20 cellular contexts compared by ENCODE assay signal in genomic region chr9:7996558-7996957, GRCh38.
DNase-seq lines count a peak whose midpoint lies in the region; ATAC-seq and TF ChIP-seq lines count a peak whose summit lies in the region.
"Had no signal": no experiment of that assay in that cellular context is flagged by ENCODE, and none has a peak within 500 bp of the region (broad histone marks: within the 10 kb centered on the region; RNA-seq: fewer than 3 reads in every experiment).

No MANE protein-coding gene starts in this region.

- H2AFZ ChIP-seq in osteoblast (ENCODE audit: low read length): no peak overlapping the region

- no peak overlapping the region for H3K27ac ChIP-seq in osteoblast (ENCODE audit: low read depth, low read length)
- H3K27ac ChIP-seq: C4-2B had no signal

- peaks cover 2% of the 10 kb centered on the region for H3K4me1 Mint-ChIP-seq in T-helper 17 cell
- H3K4me1 Mint-ChIP-seq in activated naive CD4-positive, alpha-beta T cell treated with anti-CD3 and anti-CD28 coated beads for 36 hours (ENCODE audit: low read depth): no peaks in the 10 kb centered on the region

- no peak overlapping the region for H3K4me2 ChIP-seq in osteoblast (ENCODE audit: insufficient read depth, low read length)

- DNase-seq in D341Med (ENCODE audit: low spot score): peak; percentile 25
- DNase-seq in NCI-H524 (lab: John Stamatoyannopoulos, UW): peak; percentile 83 to 97
- no peak for DNase-seq in T-helper 17 cell
- peak; percentile 36 for DNase-seq in osteoblast (ENCODE audit: insufficient read length, low spot score, missing footprints)
- DNase-seq in NOMO-1 (lab: John Stamatoyannopoulos, UW; ENCODE audit: unreplicated experiment in 2 of 2): no peak
- no peak for DNase-seq in HPDE6-E6E7 (ENCODE audit: extremely low spot score)
- DNase-seq in activated naive CD4-positive, alpha-beta T cell treated with anti-CD3 and anti-CD28 coated beads for 36 hours: no peak
- DNase-seq: ACHN; CD4-positive, alpha-beta T cell; DMS 273 treated with DMSO at 0.1 percent for 48 hours; DMS53; DND-41; EL; GOT3; H7; HFFc6; KG1 had no signal

- TF ChIP-seq CTCF in osteoblast (IDR thresholded peaks at IDR 0.05; ENCODE audit: extremely low read depth, low read depth, low read length): no peak

- H3K27ac Mint-ChIP-seq in T-helper 17 cell: peak overlapping the region; percentile 48
- no peak overlapping the region for H3K27ac Mint-ChIP-seq in activated naive CD4-positive, alpha-beta T cell treated with anti-CD3 and anti-CD28 coated beads for 36 hours
- H3K27ac Mint-ChIP-seq: CD4-positive, alpha-beta T cell; HFFc6 had no signal

- H3K9me3 ChIP-seq in T-helper 17 cell (ENCODE audit: control insufficient read depth, low read length, poor library complexity, severe bottlenecking) (no peaks in the 10 kb centered on the region), osteoblast (ENCODE audit: low read depth, low read length) (peaks cover 2% of the 10 kb centered on the region)

- H3K36me3 ChIP-seq in osteoblast (ENCODE audit: insufficient read depth, low read length): no peaks in the 10 kb centered on the region

- H4K20me1 ChIP-seq in osteoblast (ENCODE audit: insufficient read depth, low read length): no peaks in the 10 kb centered on the region

- H3K27me3 Mint-ChIP-seq in T-helper 17 cell: no peaks in the 10 kb centered on the region
- H3K27me3 Mint-ChIP-seq in activated naive CD4-positive, alpha-beta T cell treated with anti-CD3 and anti-CD28 coated beads for 36 hours (ENCODE audit: low read depth): no peaks in the 10 kb centered on the region
- H3K27me3 Mint-ChIP-seq: CD4-positive, alpha-beta T cell had no signal

- no peaks in the 10 kb centered on the region for H3K9me3 Mint-ChIP-seq in activated naive CD4-positive, alpha-beta T cell treated with anti-CD3 and anti-CD28 coated beads for 36 hours
- H3K9me3 Mint-ChIP-seq: CD4-positive, alpha-beta T cell had no signal

- H3K4me1 ChIP-seq in osteoblast (ENCODE audit: insufficient read depth, low read length): no peaks in the 10 kb centered on the region

- no peaks in the 10 kb centered on the region for H3K36me3 Mint-ChIP-seq in T-helper 17 cell (ENCODE audit: low read depth)
- H3K36me3 Mint-ChIP-seq in activated naive CD4-positive, alpha-beta T cell treated with anti-CD3 and anti-CD28 coated beads for 36 hours (ENCODE audit: low read depth): no peaks in the 10 kb centered on the region

- H3K27me3 ChIP-seq in osteoblast (ENCODE audit: insufficient read depth, low read length): no peaks in the 10 kb centered on the region

- intact Hi-C loops in activated naive CD4-positive, alpha-beta T cell treated with anti-CD3 and anti-CD28 coated beads for 36 hours (cut with micrococcal nuclease): no loop called here

- no peak overlapping the region for H3K4me3 Mint-ChIP-seq in T-helper 17 cell
- H3K4me3 Mint-ChIP-seq in activated naive CD4-positive, alpha-beta T cell treated with anti-CD3 and anti-CD28 coated beads for 36 hours: no peak overlapping the region
- H3K4me3 Mint-ChIP-seq: CD4-positive, alpha-beta T cell; HFFc6 had no signal

- H3K4me3 ChIP-seq in osteoblast (ENCODE audit: insufficient read depth, low read length): no peak overlapping the region
- H3K4me3 ChIP-seq: GM12878 had no signal

- CTCF ChIA-PET in activated naive CD4-positive, alpha-beta T cell treated with anti-CD3 and anti-CD28 coated beads for 36 hours (lab: Charles Lee): no interaction called here

- H3K79me2 ChIP-seq in osteoblast (ENCODE audit: insufficient read depth, low read length): no peaks in the 10 kb centered on the region

- no peak for ATAC-seq in T-helper 17 cell
- ATAC-seq: GM12878, HCT116 had no signal

Comparison
In these comparisons a context has a peak if more than half of its experiments do, and no peak if none do; other contexts are left out.
1. DNase-seq: peak in D341Med (single experiment), NCI-H524 (2 of 2) and osteoblast (single experiment); none in T-helper 17 cell (0 of 3), NOMO-1 (0 of 2), HPDE6-E6E7 (single experiment) and activated naive CD4-positive, alpha-beta T cell treated with anti-CD3 and anti-CD28 coated beads for 36 hours (single experiment).